ENCODE assay signal across 1 cellular context in the genomic region with DNA sequence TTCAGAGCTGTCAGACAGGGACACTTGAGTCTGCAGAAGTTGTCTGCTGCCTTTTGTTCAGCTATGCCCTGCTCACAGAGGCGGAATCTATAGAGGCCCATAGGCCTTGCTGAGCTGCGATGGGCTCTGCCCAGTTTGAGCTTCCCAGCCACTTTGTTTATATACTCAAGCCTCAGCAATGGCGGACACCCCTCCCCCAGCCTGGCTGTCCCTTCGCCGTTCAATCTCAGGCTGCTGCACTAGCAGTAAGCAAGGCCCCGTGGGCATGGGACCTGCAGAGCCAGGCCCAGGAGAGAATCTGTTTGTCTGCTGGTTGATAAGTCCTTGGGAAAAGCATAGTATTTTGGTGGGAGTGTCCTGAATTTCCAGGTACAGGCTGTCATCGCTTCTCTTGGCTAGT.
TF ChIP-seq lines count a peak whose summit lies in the region.

No MANE protein-coding gene starts in this region.

TF ChIP-seq in GM23338, 12 proteins besides CTCF, POLR2A, EP300 and RAD21:
- TF ChIP-seq CREB1 (CRISPR knock-in tag; IDR thresholded peaks at IDR 0.05; ENCODE audit: low read depth) (no peak), EZH2phosphoT487 (IDR thresholded peaks at IDR 0.05; ENCODE audit: unreplicated experiment) (no peak), POLR2AphosphoS5 (IDR thresholded peaks at IDR 0.05; ENCODE audit: low read depth) (no peak), JUNB (IDR thresholded peaks at IDR 0.05; ENCODE audit: unreplicated experiment) (no peak), NANOG (IDR thresholded peaks at IDR 0.05; ENCODE audit: borderline replicate concordance) (no peak), ZNF331 (CRISPR knock-in tag; IDR thresholded peaks at IDR 0.05; ENCODE audit: low read depth) (no peak), STAT1 (IDR thresholded peaks at IDR 0.05; ENCODE audit: unreplicated experiment) (no peak)
- TF ChIP-seq, protein P1, sequence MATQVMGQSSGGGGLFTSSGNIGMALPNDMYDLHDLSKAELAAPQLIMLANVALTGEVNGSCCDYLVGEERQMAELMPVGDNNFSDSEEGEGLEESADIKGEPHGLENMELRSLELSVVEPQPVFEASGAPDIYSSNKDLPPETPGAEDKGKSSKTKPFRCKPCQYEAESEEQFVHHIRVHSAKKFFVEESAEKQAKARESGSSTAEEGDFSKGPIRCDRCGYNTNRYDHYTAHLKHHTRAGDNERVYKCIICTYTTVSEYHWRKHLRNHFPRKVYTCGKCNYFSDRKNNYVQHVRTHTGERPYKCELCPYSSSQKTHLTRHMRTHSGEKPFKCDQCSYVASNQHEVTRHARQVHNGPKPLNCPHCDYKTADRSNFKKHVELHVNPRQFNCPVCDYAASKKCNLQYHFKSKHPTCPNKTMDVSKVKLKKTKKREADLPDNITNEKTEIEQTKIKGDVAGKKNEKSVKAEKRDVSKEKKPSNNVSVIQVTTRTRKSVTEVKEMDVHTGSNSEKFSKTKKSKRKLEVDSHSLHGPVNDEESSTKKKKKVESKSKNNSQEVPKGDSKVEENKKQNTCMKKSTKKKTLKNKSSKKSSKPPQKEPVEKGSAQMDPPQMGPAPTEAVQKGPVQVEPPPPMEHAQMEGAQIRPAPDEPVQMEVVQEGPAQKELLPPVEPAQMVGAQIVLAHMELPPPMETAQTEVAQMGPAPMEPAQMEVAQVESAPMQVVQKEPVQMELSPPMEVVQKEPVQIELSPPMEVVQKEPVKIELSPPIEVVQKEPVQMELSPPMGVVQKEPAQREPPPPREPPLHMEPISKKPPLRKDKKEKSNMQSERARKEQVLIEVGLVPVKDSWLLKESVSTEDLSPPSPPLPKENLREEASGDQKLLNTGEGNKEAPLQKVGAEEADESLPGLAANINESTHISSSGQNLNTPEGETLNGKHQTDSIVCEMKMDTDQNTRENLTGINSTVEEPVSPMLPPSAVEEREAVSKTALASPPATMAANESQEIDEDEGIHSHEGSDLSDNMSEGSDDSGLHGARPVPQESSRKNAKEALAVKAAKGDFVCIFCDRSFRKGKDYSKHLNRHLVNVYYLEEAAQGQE (IDR thresholded peaks at IDR 0.05; ENCODE audit: unreplicated experiment): no peak
- TF ChIP-seq, protein P2, sequence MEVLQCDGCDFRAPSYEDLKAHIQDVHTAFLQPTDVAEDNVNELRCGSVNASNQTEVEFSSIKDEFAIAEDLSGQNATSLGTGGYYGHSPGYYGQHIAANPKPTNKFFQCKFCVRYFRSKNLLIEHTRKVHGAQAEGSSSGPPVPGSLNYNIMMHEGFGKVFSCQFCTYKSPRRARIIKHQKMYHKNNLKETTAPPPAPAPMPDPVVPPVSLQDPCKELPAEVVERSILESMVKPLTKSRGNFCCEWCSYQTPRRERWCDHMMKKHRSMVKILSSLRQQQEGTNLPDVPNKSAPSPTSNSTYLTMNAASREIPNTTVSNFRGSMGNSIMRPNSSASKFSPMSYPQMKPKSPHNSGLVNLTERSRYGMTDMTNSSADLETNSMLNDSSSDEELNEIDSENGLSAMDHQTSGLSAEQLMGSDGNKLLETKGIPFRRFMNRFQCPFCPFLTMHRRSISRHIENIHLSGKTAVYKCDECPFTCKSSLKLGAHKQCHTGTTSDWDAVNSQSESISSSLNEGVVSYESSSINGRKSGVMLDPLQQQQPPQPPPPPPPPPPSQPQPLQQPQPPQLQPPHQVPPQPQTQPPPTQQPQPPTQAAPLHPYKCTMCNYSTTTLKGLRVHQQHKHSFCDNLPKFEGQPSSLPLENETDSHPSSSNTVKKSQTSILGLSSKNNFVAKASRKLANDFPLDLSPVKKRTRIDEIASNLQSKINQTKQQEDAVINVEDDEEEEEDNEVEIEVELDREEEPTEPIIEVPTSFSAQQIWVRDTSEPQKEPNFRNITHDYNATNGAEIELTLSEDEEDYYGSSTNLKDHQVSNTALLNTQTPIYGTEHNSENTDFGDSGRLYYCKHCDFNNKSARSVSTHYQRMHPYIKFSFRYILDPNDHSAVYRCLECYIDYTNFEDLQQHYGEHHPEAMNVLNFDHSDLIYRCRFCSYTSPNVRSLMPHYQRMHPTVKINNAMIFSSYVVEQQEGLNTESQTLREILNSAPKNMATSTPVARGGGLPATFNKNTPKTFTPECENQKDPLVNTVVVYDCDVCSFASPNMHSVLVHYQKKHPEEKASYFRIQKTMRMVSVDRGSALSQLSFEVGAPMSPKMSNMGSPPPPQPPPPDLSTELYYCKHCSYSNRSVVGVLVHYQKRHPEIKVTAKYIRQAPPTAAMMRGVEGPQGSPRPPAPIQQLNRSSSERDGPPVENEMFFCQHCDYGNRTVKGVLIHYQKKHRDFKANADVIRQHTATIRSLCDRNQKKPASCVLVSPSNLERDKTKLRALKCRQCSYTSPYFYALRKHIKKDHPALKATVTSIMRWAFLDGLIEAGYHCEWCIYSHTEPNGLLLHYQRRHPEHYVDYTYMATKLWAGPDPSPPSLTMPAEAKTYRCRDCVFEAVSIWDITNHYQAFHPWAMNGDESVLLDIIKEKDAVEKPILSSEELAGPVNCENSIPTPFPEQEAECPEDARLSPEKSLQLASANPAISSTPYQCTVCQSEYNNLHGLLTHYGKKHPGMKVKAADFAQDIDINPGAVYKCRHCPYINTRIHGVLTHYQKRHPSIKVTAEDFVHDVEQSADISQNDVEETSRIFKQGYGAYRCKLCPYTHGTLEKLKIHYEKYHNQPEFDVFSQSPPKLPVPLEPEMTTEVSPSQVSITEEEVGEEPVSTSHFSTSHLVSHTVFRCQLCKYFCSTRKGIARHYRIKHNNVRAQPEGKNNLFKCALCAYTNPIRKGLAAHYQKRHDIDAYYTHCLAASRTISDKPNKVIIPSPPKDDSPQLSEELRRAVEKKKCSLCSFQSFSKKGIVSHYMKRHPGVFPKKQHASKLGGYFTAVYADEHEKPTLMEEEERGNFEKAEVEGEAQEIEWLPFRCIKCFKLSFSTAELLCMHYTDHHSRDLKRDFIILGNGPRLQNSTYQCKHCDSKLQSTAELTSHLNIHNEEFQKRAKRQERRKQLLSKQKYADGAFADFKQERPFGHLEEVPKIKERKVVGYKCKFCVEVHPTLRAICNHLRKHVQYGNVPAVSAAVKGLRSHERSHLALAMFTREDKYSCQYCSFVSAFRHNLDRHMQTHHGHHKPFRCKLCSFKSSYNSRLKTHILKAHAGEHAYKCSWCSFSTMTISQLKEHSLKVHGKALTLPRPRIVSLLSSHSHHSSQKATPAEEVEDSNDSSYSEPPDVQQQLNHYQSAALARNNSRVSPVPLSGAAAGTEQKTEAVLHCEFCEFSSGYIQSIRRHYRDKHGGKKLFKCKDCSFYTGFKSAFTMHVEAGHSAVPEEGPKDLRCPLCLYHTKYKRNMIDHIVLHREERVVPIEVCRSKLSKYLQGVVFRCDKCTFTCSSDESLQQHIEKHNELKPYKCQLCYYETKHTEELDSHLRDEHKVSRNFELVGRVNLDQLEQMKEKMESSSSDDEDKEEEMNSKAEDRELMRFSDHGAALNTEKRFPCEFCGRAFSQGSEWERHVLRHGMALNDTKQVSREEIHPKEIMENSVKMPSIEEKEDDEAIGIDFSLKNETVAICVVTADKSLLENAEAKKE (CRISPR knock-in tag; IDR thresholded peaks at IDR 0.05): no peak
